14 cellular contexts compared by ENCODE assay signal in the genomic region with DNA sequence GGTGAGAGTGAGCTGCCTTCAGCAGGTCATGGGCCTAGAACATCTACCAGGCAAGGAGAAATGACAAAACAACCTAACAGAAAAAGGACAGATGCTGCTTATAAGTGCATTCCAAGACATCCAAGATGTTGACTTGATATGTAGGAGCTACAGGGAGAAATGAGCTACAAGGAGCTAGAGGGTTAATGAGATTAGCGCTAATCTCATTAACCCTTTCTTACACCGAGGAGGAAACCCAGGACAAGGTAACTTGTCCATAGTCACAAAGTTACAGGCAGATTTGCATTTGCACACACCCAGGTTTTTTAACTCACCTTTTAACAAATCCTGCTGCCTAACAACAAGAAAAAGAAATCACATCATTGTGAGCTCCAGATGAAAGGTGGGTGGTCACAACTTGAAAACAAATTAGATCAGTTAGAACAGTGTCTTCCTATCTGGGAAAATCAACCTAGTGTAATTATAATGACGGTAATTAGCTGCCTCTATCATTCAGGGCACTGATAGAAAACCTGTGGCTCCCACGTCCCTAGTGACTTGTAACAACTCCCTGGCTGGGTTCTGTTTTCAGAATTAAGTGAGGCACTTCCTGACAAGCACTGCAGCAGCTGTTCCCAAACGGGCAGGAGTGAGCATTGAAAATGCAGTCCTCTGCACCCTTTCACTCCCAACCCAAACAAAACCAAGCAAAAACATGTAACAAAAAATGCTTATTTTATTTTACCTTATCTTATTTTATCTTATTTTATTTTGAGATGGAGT. TPM values are rescaled to one million over a fixed set of nuclear protein-coding genes. Genes with fewer than 3 reads are reported as not detected.
DNase-seq lines count a peak whose midpoint lies in the region; ATAC-seq and TF ChIP-seq lines count a peak whose summit lies in the region.
"Had no signal": no experiment of that assay in that cellular context is flagged by ENCODE, and none has a peak within 500 bp of the region (broad histone marks: within the 10 kb centered on the region; RNA-seq: fewer than 3 reads in every experiment).

No MANE protein-coding gene starts in this region.

- no peak overlapping the region for H2BK120ac ChIP-seq in neuronal stem cell (ENCODE audit: low read depth, low read length)

- DNase-seq in DMS79 treated with DMSO at 0.1 percent for 48 hours (lab: John Stamatoyannopoulos, UW) (peak; percentile 3), DMS79 (lab: John Stamatoyannopoulos, UW) (no peak), NCI-H1694 (lab: John Stamatoyannopoulos, UW) (peak; percentile 72), SJCRH30 (peak; percentile 73 to 84), neuronal stem cell (ENCODE audit: low spot score) (peak; percentile 35), thyroid gland (no peak)
- DNase-seq: activated naive CD4-positive, alpha-beta T cell; midbrain had no signal

- H3K18ac ChIP-seq in neuronal stem cell (ENCODE audit: low read length) = no peak overlapping the region

- ATAC-seq in GM18867 (IDR thresholded peaks at IDR 0.05; ENCODE audit: unreplicated experiment) (no peak), GM18858 (IDR thresholded peaks at IDR 0.05; ENCODE audit: unreplicated experiment) (no peak)

- H2BK5ac ChIP-seq in neuronal stem cell (ENCODE audit: low read length) = no peak overlapping the region

- no peak overlapping the region for H3K14ac ChIP-seq in neuronal stem cell (ENCODE audit: low read length)

- H3K4ac ChIP-seq in neuronal stem cell (ENCODE audit: low read length) = no peak overlapping the region

- no peak overlapping the region for H2AK5ac ChIP-seq in neuronal stem cell (ENCODE audit: low read depth, low read length)

- no CpG with 5 or more reads among the region's 5 CpGs for WGBS in neuronal stem cell (ENCODE audit: extremely low coverage in 2 of 2, insufficient read length in 2 of 2, insufficient replicate concordance in 1 of 2), 2 donors
- 59% methylated on average over 5 of the region's 5 CpGs for WGBS in thyroid gland, 2 donors

- TF ChIP-seq POLR2A in thyroid gland (IDR thresholded peaks at IDR 0.05) = no peak

- no peak overlapping the region for H2AFZ ChIP-seq in neuronal stem cell (ENCODE audit: low read length)
- H2AFZ ChIP-seq: parathyroid adenoma had no signal

- H3K27me3 ChIP-seq in SJCRH30 (no peaks in the 10 kb centered on the region), neuronal stem cell (ENCODE audit: control insufficient read depth in 3 of 3, insufficient read depth in 3 of 3, low read depth in 1 of 3, low read length in 3 of 3) (no peaks in the 10 kb centered on the region), thyroid gland (no peaks in the 10 kb centered on the region)
- H3K27me3 ChIP-seq: body of pancreas had no signal

- H3K9me3 ChIP-seq in SJCRH30 (replicated peaks) (no peaks in the 10 kb centered on the region), neuronal stem cell (replicated peaks in 1 of 2; ENCODE audit: control insufficient read depth in 2 of 2, insufficient read depth in 1 of 2, low read depth in 1 of 2, low read length in 2 of 2) (no peaks in the 10 kb centered on the region), thyroid gland (no peaks in the 10 kb centered on the region)
- H3K9me3 ChIP-seq: body of pancreas had no signal

- H3K23ac ChIP-seq in neuronal stem cell (ENCODE audit: low read depth, low read length, poor library complexity) = no peak overlapping the region

- no peak overlapping the region for H2BK12ac ChIP-seq in neuronal stem cell (ENCODE audit: low read length)

- H4K8ac ChIP-seq in neuronal stem cell (ENCODE audit: low read depth, low read length) = no peak overlapping the region

- no peak overlapping the region for H4K91ac ChIP-seq in neuronal stem cell (ENCODE audit: low read depth, low read length, poor library complexity)

- H2BK15ac ChIP-seq in neuronal stem cell (ENCODE audit: low read length) = no peak overlapping the region

- intact Hi-C loops in thyroid gland (cut with DNase I) = no loop called here

- H3K4me1 ChIP-seq in SJCRH30 (peaks cover 36% of the 10 kb centered on the region), neuronal stem cell (ENCODE audit: control insufficient read depth in 2 of 2, insufficient read depth in 1 of 2, low read depth in 1 of 2, low read length in 2 of 2) (peaks cover 13 to 22% of the 10 kb centered on the region in 2 donors), thyroid gland (peaks cover 11 to 20% of the 10 kb centered on the region in 2 donors)

- H3K79me1 ChIP-seq in neuronal stem cell (ENCODE audit: low read depth, low read length) = peaks cover 11% of the 10 kb centered on the region

- H3K36me3 ChIP-seq in SJCRH30 (no peaks in the 10 kb centered on the region), neuronal stem cell (replicated peaks in 1 of 2; ENCODE audit: control insufficient read depth in 2 of 2, insufficient read depth in 2 of 2, low read length in 2 of 2) (peaks cover 1 to 4% of the 10 kb centered on the region in 2 donors), thyroid gland (no peaks in the 10 kb centered on the region)

- peak overlapping the region; percentile 27 for H3K4me2 ChIP-seq in neuronal stem cell (ENCODE audit: insufficient read depth, low read length, poor library complexity, severe bottlenecking)

- no peak for TF ChIP-seq CTCF in thyroid gland (IDR thresholded peaks at IDR 0.05)

- H3K9ac ChIP-seq in neuronal stem cell (ENCODE audit: low read depth, low read length, poor library complexity) = no peak overlapping the region
- H3K9ac ChIP-seq: parathyroid adenoma had no signal

- H3K4me3 ChIP-seq in SJCRH30 = peak overlapping the region; percentile 5
- no peak overlapping the region for H3K4me3 ChIP-seq in neuronal stem cell (ENCODE audit: low read length in 2 of 2)
- H3K4me3 ChIP-seq in thyroid gland (replicated peaks in 1 of 3) = no peak overlapping the region
- H3K4me3 ChIP-seq: body of pancreas, SK-N-MC had no signal

- H3K27ac ChIP-seq in SJCRH30 (peak overlapping the region; percentile 56), neuronal stem cell (replicated peaks; ENCODE audit: low read length) (no peak overlapping the region), thyroid gland (no peak overlapping the region)
- H3K27ac ChIP-seq: 22Rv1, parathyroid adenoma, SK-N-MC had no signal

RNA-seq across cellular contexts. Expression of gene KIAA1549, which starts 5.7 kb away (rescaled TPM):
- total RNA-seq in SJCRH30 (2014; rRNA removed; shearing (Covaris generic)) = 11.8 and 12.5 TPM in 2 replicates
- polyA plus RNA-seq in neuronal stem cell (2013, experiment 1 of 2) = 10.0 TPM
- 10.6 TPM for polyA plus RNA-seq in neuronal stem cell (2013, experiment 2 of 2)
- 1 to 10 TPM; 1.2 to 3.9 (median 2.6) TPM for total RNA-seq in thyroid gland

Comparison
In these comparisons a context has a peak if more than half of its experiments do, and no peak if none do; other contexts are left out.
1. DNase-seq: peak in DMS79 treated with DMSO at 0.1 percent for 48 hours (single experiment), NCI-H1694 (single experiment), SJCRH30 (2 of 2) and neuronal stem cell (single experiment); none in DMS79 (single experiment) and thyroid gland (0 of 2).